1 cellular context compared by ENCODE assay signal in genomic region chr6:170464080-170464479, GRCh38.
TF ChIP-seq lines count a peak whose summit lies in the region.

No MANE protein-coding gene starts in this region.

TF ChIP-seq in WTC11, 78 proteins besides CTCF, POLR2A, EP300 and RAD21 (continued from another document):
- TF ChIP-seq ZBTB43 (CRISPR knock-in tag; IDR thresholded peaks at IDR 0.05) (no peak), HMGA2 (CRISPR knock-in tag; IDR thresholded peaks at IDR 0.05) (no peak), GRHL2 (CRISPR knock-in tag; IDR thresholded peaks at IDR 0.05; ENCODE audit: insufficient replicate concordance, severe bottlenecking) (no peak)
